2 cellular contexts compared by ENCODE assay signal in the genomic region with DNA sequence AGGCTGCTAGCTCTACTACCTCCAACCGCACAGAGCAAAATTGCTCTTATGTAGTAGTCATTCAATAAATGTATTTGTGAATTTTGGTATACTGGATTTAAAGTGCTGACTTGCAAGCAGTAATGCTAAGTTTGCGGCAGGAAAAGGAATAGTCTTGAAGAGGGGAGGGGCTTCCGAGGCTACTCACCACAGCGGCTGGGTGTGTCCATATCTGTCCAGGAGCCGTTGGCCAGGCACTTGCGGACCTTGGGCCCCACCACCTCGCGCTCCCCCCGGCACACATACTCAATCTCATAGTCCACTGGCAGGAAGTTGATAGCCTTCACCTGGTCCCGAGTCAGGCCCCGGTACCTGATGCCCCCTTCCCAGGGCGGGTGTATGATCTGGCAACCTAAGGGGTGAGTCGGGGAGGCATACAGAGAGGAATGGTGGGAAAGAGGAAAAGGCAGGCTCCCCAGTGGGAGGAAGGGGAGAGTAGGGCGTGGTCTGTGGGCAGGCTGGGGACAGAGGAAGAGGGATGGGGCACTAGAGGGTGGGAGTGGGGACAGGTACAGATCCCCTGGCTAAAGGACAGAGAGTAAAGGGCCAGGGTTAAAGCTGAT.
TF ChIP-seq lines count a peak whose summit lies in the region.

No MANE protein-coding gene starts in this region.

TF ChIP-seq in A549, 52 proteins besides CTCF, POLR2A, EP300 and RAD21:
- TF ChIP-seq FOXS1 (CRISPR knock-in tag; IDR thresholded peaks at IDR 0.05), result no peak
- TF ChIP-seq MAFK (IDR thresholded peaks at IDR 0.05; ENCODE audit: partially characterized antibody), result peak; percentile 6

TF ChIP-seq in HCT116, 20 proteins besides CTCF, POLR2A, EP300 and RAD21:
- no peak for TF ChIP-seq ELF1 (IDR thresholded peaks at IDR 0.05; ENCODE audit: borderline replicate concordance, low read depth)
- TF ChIP-seq, protein P1, sequence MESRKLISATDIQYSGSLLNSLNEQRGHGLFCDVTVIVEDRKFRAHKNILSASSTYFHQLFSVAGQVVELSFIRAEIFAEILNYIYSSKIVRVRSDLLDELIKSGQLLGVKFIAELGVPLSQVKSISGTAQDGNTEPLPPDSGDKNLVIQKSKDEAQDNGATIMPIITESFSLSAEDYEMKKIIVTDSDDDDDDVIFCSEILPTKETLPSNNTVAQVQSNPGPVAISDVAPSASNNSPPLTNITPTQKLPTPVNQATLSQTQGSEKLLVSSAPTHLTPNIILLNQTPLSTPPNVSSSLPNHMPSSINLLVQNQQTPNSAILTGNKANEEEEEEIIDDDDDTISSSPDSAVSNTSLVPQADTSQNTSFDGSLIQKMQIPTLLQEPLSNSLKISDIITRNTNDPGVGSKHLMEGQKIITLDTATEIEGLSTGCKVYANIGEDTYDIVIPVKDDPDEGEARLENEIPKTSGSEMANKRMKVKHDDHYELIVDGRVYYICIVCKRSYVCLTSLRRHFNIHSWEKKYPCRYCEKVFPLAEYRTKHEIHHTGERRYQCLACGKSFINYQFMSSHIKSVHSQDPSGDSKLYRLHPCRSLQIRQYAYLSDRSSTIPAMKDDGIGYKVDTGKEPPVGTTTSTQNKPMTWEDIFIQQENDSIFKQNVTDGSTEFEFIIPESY (IDR thresholded peaks at IDR 0.05; ENCODE audit: extremely low read depth, insufficient replicate concordance, low read length), result no peak
- no peak for TF ChIP-seq FOSL1 (IDR thresholded peaks at IDR 0.05; ENCODE audit: low read depth)
- no peak for TF ChIP-seq EZH2phosphoT487 (IDR thresholded peaks at IDR 0.05; ENCODE audit: borderline replicate concordance)
- no peak for TF ChIP-seq TCF7L2 (IDR thresholded peaks at IDR 0.05; ENCODE audit: borderline replicate concordance, extremely low read depth, insufficient read depth, insufficient read length)
- no peak for TF ChIP-seq JUND (IDR thresholded peaks at IDR 0.05)
- no peak for TF ChIP-seq EZH2 (IDR thresholded peaks at IDR 0.05)
- TF ChIP-seq SRF (IDR thresholded peaks at IDR 0.05; ENCODE audit: low read depth), result no peak
- TF ChIP-seq ZNF274 (IDR thresholded peaks at IDR 0.05; ENCODE audit: low read depth, low read length), result no peak
